In genomic region chr1:176515310-176515709, GRCh38 we compare ENCODE assay signal across 11 cellular contexts. TPM values are rescaled to one million over a fixed set of nuclear protein-coding genes. Genes with fewer than 3 reads are reported as not detected.
DNase-seq lines count a peak whose midpoint lies in the region; ATAC-seq and TF ChIP-seq lines count a peak whose summit lies in the region.
"Had no signal": no experiment of that assay in that cellular context is flagged by ENCODE, and none has a peak within 500 bp of the region (broad histone marks: within the 10 kb centered on the region; RNA-seq: fewer than 3 reads in every experiment).

No MANE protein-coding gene starts in this region.

- intact Hi-C loops in mammary epithelial cell (cut with micrococcal nuclease): loop anchor here (5.0 kb wide), 1 partner anchor 68 kb away; no protein-coding TSS in a partner anchor

- no peak overlapping the region for H4K8ac ChIP-seq in trophoblast cell (ENCODE audit: low read depth, low read length)

- no peak overlapping the region for H4K12ac ChIP-seq in trophoblast cell (ENCODE audit: low read depth, low read length)

- no peaks in the 10 kb centered on the region for H3K79me2 ChIP-seq in mammary epithelial cell (ENCODE audit: insufficient read depth, low read length)
- H3K79me2 ChIP-seq in trophoblast cell (ENCODE audit: control insufficient read depth, insufficient read depth, low read length, poor library complexity): no peaks in the 10 kb centered on the region

- ATAC-seq in HG03196 (IDR thresholded peaks at IDR 0.05; ENCODE audit: unreplicated experiment): no peak
- ATAC-seq: activated CD8-positive, alpha-beta memory T cell treated with anti-CD3 and anti-CD28 coated beads, Interleukin-2, amount 10 ng/mL, durations not matched to agents 7 days and 5 days had no signal

- H3K4me3 ChIP-seq in GM12865 (ENCODE audit: low read depth, low read length) (no peak overlapping the region), mammary epithelial cell (replicated peaks in 1 of 3; ENCODE audit: insufficient read depth in 1 of 3, low read depth in 2 of 3, low read length in 3 of 3) (no peak overlapping the region), trophoblast cell (ENCODE audit: low read depth, low read length) (no peak overlapping the region)

- 0% methylated on average over 3 of the region's 3 CpGs for WGBS in mammary epithelial cell (ENCODE audit: low coverage, missing lambda C conversion rate)
- no CpG with 5 or more reads among the region's 3 CpGs for WGBS in trophoblast cell (ENCODE audit: extremely low coverage, insufficient coverage, insufficient read length)

- no peak overlapping the region for H3K18ac ChIP-seq in trophoblast cell (ENCODE audit: low read length)

- CTCF ChIA-PET in mammary epithelial cell (lab: Charles Lee; ENCODE audit: low non-redundant PET): no interaction called here

- H3K79me1 ChIP-seq in trophoblast cell (ENCODE audit: low read length): peaks cover 25% of the 10 kb centered on the region

- no peak overlapping the region for H3K23ac ChIP-seq in trophoblast cell (ENCODE audit: low read length)

- no peaks in the 10 kb centered on the region for H3K36me3 ChIP-seq in mammary epithelial cell (ENCODE audit: insufficient read depth, low read length)
- H3K36me3 ChIP-seq in trophoblast cell (ENCODE audit: control insufficient read depth in 1 of 2, insufficient read depth in 2 of 2, low read length in 2 of 2): no peaks in the 10 kb centered on the region
- H3K36me3 ChIP-seq: neutrophil had no signal

- H2AFZ ChIP-seq in mammary epithelial cell (ENCODE audit: low read depth, low read length): no peak overlapping the region
- no peak overlapping the region for H2AFZ ChIP-seq in trophoblast cell (ENCODE audit: insufficient read depth, low read length, poor library complexity)

- H3K4me2 ChIP-seq in mammary epithelial cell (ENCODE audit: insufficient read depth, low read depth, low read length): no peak overlapping the region
- H3K4me2 ChIP-seq in trophoblast cell (ENCODE audit: low read length): no peak overlapping the region

- no peak overlapping the region for H2AK5ac ChIP-seq in trophoblast cell (ENCODE audit: low read length)

- H2BK120ac ChIP-seq in trophoblast cell (ENCODE audit: insufficient read depth, low read length, poor library complexity): no peak overlapping the region

- H3K4me1 ChIP-seq in mammary epithelial cell (ENCODE audit: insufficient read depth, low read length) (peaks cover 18% of the 10 kb centered on the region), trophoblast cell (ENCODE audit: control insufficient read depth in 1 of 2, insufficient read depth in 2 of 2, low read length in 2 of 2) (peaks cover 0 to 19% of the 10 kb centered on the region in 2 experiments)

- H3K4ac ChIP-seq in trophoblast cell (ENCODE audit: low read depth, low read length): no peak overlapping the region

- no peak overlapping the region for H2BK12ac ChIP-seq in trophoblast cell (ENCODE audit: low read length)

- no peak overlapping the region for H4K91ac ChIP-seq in trophoblast cell (ENCODE audit: low read depth, low read length)

- H3K27ac ChIP-seq in mammary epithelial cell (ENCODE audit: insufficient read depth, low read depth, low read length) (no peak overlapping the region), trophoblast cell (ENCODE audit: low read depth, low read length) (peak overlapping the region; percentile 58)
- H3K27ac ChIP-seq: neutrophil had no signal

- in situ Hi-C loops in mammary epithelial cell (cut with MboI; ENCODE audit: low sequenced_read_pairs in 2 of 2): no loop called here

- no peak overlapping the region for H2BK5ac ChIP-seq in trophoblast cell (ENCODE audit: low read depth, low read length, poor library complexity)

- H3K9me3 ChIP-seq in mammary epithelial cell (replicated peaks; ENCODE audit: insufficient read depth, low read length): no peaks in the 10 kb centered on the region
- H3K9me3 ChIP-seq in trophoblast cell (ENCODE audit: insufficient read depth, low read depth, low read length): no peaks in the 10 kb centered on the region
- H3K9me3 ChIP-seq: neutrophil had no signal

- BruUV-seq in mammary epithelial cell (replicated peaks; lab: Mats Ljungman, UMichigan): no TSS peak

- DNase-seq in GM12865 (ENCODE audit: low read depth): peak; percentile 3
- DNase-seq in NCI-H446 (lab: John Stamatoyannopoulos, UW): peak; percentile 9 to 69
- peak; percentile 91 for DNase-seq in mammary epithelial cell
- peak; percentile 35 to 52 for DNase-seq in trophoblast cell
- DNase-seq in NOMO-1 treated with DMSO at 0.1 percent for 48 hours (lab: John Stamatoyannopoulos, UW; ENCODE audit: unreplicated experiment): no peak
- no peak for DNase-seq in NCI-H187 (lab: John Stamatoyannopoulos, UW)
- DNase-seq: activated CD8-positive, alpha-beta memory T cell treated with anti-CD3 and anti-CD28 coated beads, Interleukin-2, amount 10 ng/mL, durations not matched to agents 7 days and 5 days; NCI-H1417; SW 1271 had no signal

- no peaks in the 10 kb centered on the region for H4K20me1 ChIP-seq in mammary epithelial cell (ENCODE audit: insufficient read depth, low read length)

- H3K14ac ChIP-seq in trophoblast cell (ENCODE audit: low read length): no peak overlapping the region

- TF ChIP-seq CTCF in GM12865 (IDR thresholded peaks at IDR 0.05; ENCODE audit: insufficient read depth, low read depth, low read length, missing control alignments) (no peak), mammary epithelial cell (conservative IDR thresholded peaks at IDR 0.05 in 1 of 2, IDR thresholded peaks at IDR 0.05 in 1 of 2; ENCODE audit: extremely low read depth in 1 of 2, insufficient read depth in 1 of 2, low read depth in 1 of 2, low read length in 2 of 2) (no peak)

- peaks cover 4% of the 10 kb centered on the region for H3K27me3 ChIP-seq in mammary epithelial cell (ENCODE audit: insufficient read depth, low read length)
- H3K27me3 ChIP-seq in trophoblast cell (ENCODE audit: insufficient read depth, low read length): no peaks in the 10 kb centered on the region
- H3K27me3 ChIP-seq: neutrophil had no signal

- no peak overlapping the region for H3K9ac ChIP-seq in mammary epithelial cell (ENCODE audit: insufficient read depth, low read length)
- H3K9ac ChIP-seq in trophoblast cell (ENCODE audit: low read length): no peak overlapping the region

- dilution Hi-C loops in mammary epithelial cell (cut with HindIII; ENCODE audit: low sequenced_read_pairs): no loop called here

RNA-seq across cellular contexts. Expression of gene PAPPA2, which starts 52.3 kb away (rescaled TPM):
- total RNA-seq in mammary epithelial cell: 10 to 100 TPM; 13.0 to 14.9 TPM
- 0.09 TPM for polyA plus RNA-seq in mammary epithelial cell
- polyA minus RNA-seq in mammary epithelial cell: not detected
- 20.0 and 27.5 TPM in 2 replicates for polyA plus RNA-seq in trophoblast cell (2013)

Comparison
In these comparisons a context has a peak if more than half of its experiments do, and no peak if none do; other contexts are left out.
1. DNase-seq: peak in GM12865 (single experiment), NCI-H446 (2 of 2), mammary epithelial cell (single experiment) and trophoblast cell (2 of 2); none in NOMO-1 treated with DMSO at 0.1 percent for 48 hours (single experiment) and NCI-H187 (0 of 2).